In the genomic region with DNA sequence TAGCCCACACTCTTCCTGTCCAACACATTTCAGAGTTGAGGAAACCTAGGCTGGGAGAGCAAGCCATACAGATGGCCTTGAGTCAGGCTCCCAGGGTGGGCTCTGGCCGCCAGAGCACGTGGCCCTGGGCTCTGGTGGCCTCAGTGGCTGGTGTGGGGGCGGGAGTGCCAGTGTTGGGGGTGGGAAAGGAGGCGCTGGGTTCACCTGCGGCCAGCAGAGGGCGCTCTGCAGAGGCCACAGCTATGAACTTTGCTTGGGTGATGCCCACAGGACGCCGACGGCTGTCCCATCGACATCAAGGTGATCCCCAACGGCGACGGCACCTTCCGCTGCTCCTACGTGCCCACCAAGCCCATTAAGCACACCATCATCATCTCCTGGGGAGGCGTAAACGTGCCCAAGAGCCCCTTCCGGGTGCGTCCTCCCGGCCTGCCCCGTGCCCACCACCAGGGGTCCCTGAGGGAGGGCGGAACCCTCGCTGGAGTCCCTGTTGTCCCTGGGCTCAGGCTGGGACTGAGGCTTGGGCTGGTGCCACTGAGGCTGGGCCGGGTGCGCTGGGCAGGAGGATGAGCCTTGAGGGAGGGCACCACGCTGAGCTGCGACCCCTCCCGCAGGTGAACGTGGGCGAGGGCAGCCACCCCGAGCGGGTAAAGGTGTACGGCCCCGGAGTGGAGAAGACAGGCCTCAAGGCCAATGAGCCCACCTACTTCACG, we compare ENCODE assay signal across 8 cellular contexts. TPM values are rescaled to one million over a fixed set of nuclear protein-coding genes. Genes with fewer than 3 reads are reported as not detected.
DNase-seq lines count a peak whose midpoint lies in the region; TF ChIP-seq lines count a peak whose summit lies in the region.

No MANE protein-coding gene starts in this region.

- no peak overlapping the region for H3K27ac Mint-ChIP-seq in activated naive CD4-positive, alpha-beta T cell treated with anti-CD3 and anti-CD28 coated beads for 36 hours

- peak; percentile 67 to 86 for TF ChIP-seq CTCF in right atrium auricular region (IDR thresholded peaks at IDR 0.05)

- H3K4me3 ChIP-seq in right atrium auricular region = no peak overlapping the region

- CTCF ChIA-PET in activated naive CD4-positive, alpha-beta T cell treated with anti-CD3 and anti-CD28 coated beads for 36 hours (lab: Charles Lee) = interaction anchor here (0.6 to 3.3 kb wide), 9 partner anchors 8 to 368 kb away, joined by 3 to 19 read pairs (median 4); a partner anchor contains a TSS

- H3K27me3 ChIP-seq in right atrium auricular region = no peaks in the 10 kb centered on the region

- no peak overlapping the region for H3K4me3 Mint-ChIP-seq in activated naive CD4-positive, alpha-beta T cell treated with anti-CD3 and anti-CD28 coated beads for 36 hours

- H3K27ac ChIP-seq in right atrium auricular region = no peak overlapping the region

- H3K9me3 Mint-ChIP-seq in activated naive CD4-positive, alpha-beta T cell treated with anti-CD3 and anti-CD28 coated beads for 36 hours = no peaks in the 10 kb centered on the region

- peak; percentile 57 for DNase-seq in NCI-H82 (lab: John Stamatoyannopoulos, UW)
- no peak for DNase-seq in NCI-H82 treated with DMSO at 0.1 percent for 48 hours (lab: John Stamatoyannopoulos, UW; ENCODE audit: unreplicated experiment)
- DNase-seq in RPMI7951 (ENCODE audit: low read depth) = peak; percentile 25
- DNase-seq in activated naive CD4-positive, alpha-beta T cell treated with anti-CD3 and anti-CD28 coated beads for 36 hours = peak; percentile 62
- DNase-seq in right atrium auricular region (ENCODE audit: low spot score) = no peak
- DNase-seq in stimulated activated CD4-positive, alpha-beta T cell treated with anti-CD3 and anti-CD28 coated beads, Interleukin-15, amount 100 ng/mL, for 48 hours (ENCODE audit: low read depth in 2 of 2) = peak; percentile 43 to 55
- no peak for DNase-seq in SHP77 (lab: John Stamatoyannopoulos, UW)
- no peak for DNase-seq in SW 1271 (lab: John Stamatoyannopoulos, UW)

- H3K4me1 Mint-ChIP-seq in activated naive CD4-positive, alpha-beta T cell treated with anti-CD3 and anti-CD28 coated beads for 36 hours (ENCODE audit: low read depth) = peaks cover 3% of the 10 kb centered on the region

- no peaks in the 10 kb centered on the region for H3K27me3 Mint-ChIP-seq in activated naive CD4-positive, alpha-beta T cell treated with anti-CD3 and anti-CD28 coated beads for 36 hours (ENCODE audit: low read depth)

- intact Hi-C loops in activated naive CD4-positive, alpha-beta T cell treated with anti-CD3 and anti-CD28 coated beads for 36 hours (cut with micrococcal nuclease) = loop anchor here (1.0 kb wide), 1 partner anchor 41 kb away; no protein-coding TSS in a partner anchor

- H3K9me3 ChIP-seq in right atrium auricular region = no peaks in the 10 kb centered on the region

- no peaks in the 10 kb centered on the region for H3K4me1 ChIP-seq in right atrium auricular region

- H3K36me3 ChIP-seq in right atrium auricular region = peaks cover 98% of the 10 kb centered on the region

- H3K36me3 Mint-ChIP-seq in activated naive CD4-positive, alpha-beta T cell treated with anti-CD3 and anti-CD28 coated beads for 36 hours (ENCODE audit: low read depth) = no peaks in the 10 kb centered on the region

RNA-seq across cellular contexts. Expression of a gene that starts 11.9 kb away (rescaled TPM):
- 6.7 and 11.2 TPM in 2 replicates for total RNA-seq in RPMI7951 (2014; rRNA removed; shearing (Covaris generic))
- total RNA-seq in activated naive CD4-positive, alpha-beta T cell treated with anti-CD3 and anti-CD28 coated beads for 36 hours = under 1 TPM; 0.02 to 0.05 TPM
- 100 to 1,000 TPM; 215 to 646 TPM for total RNA-seq in right atrium auricular region

RNA-seq across cellular contexts. Expression of a gene that starts 20.5 kb away (rescaled TPM):
- 234 TPM in 2 replicates for total RNA-seq in RPMI7951 (2014; rRNA removed; shearing (Covaris generic))
- total RNA-seq in activated naive CD4-positive, alpha-beta T cell treated with anti-CD3 and anti-CD28 coated beads for 36 hours = 100 to 1,000 TPM; 129 to 142 TPM
- 100 to 1,000 TPM; 121 TPM for total RNA-seq in right atrium auricular region

RNA-seq across cellular contexts. Expression of a gene that starts 50.3 kb away (rescaled TPM):
- total RNA-seq in RPMI7951 (2014; rRNA removed; shearing (Covaris generic)) = 2.8 and 3.8 TPM in 2 replicates
- 1 to 10 TPM; 4.2 to 5.9 TPM for total RNA-seq in activated naive CD4-positive, alpha-beta T cell treated with anti-CD3 and anti-CD28 coated beads for 36 hours
- total RNA-seq in right atrium auricular region = 1 to 10 TPM; 2.6 to 8.5 TPM

Comparison
In these comparisons a context has a peak if more than half of its experiments do, and no peak if none do; other contexts are left out.
1. DNase-seq: peak in NCI-H82 (single experiment), RPMI7951 (single experiment), activated naive CD4-positive, alpha-beta T cell treated with anti-CD3 and anti-CD28 coated beads for 36 hours (single experiment) and stimulated activated CD4-positive, alpha-beta T cell treated with anti-CD3 and anti-CD28 coated beads, Interleukin-15, amount 100 ng/mL, for 48 hours (2 of 2); none in NCI-H82 treated with DMSO at 0.1 percent for 48 hours (single experiment), right atrium auricular region (single experiment), SHP77 (0 of 2) and SW 1271 (0 of 2).
2. RNA of a gene that starts 11.9 kb away (total RNA-seq): 215 to 646 TPM in right atrium auricular region; 6.7 to 11.2 TPM in RPMI7951 and 0.02 to 0.05 TPM in activated naive CD4-positive, alpha-beta T cell treated with anti-CD3 and anti-CD28 coated beads for 36 hours; every median in the first group is over 10 times any median in the second.